ENCODE assay signal across 8 cellular contexts in the genomic region with DNA sequence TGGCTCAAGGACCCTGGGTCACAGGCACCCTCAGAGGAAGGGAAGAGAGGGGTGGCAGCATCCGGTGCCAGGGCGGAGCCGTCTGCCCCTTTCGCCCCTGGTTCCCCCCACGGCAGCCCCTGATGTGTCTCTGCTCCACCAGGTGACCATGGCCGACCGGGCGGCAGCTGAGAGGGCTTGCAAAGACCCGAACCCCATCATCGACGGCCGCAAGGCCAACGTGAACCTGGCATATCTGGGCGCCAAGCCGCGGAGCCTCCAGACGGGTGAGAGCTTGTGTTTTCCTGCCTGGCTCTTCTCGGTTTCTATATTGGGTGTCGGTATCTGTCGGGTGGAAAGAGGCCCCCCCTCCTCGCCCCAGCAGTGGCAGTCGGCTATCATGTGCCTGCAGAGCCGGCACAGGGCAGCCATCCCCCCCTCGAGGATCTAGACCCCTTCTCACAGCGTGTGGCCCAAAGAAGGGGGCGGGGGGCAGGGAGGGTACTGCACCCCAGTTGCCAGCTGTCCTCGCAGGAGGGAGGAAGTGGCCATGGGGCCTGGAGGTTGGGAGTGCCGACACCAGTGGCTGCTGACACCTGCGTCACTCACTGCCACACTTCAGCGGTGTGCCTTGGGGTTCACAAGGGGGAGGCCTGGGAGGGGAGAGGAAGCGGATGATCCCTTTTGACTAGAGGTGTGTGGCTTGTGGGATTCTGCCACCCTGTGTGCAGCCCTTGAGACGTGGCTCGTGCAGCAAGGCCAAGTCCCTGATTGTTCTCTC. TPM values are rescaled to one million over a fixed set of nuclear protein-coding genes. Genes with fewer than 3 reads are reported as not detected.
DNase-seq lines count a peak whose midpoint lies in the region; ATAC-seq, FAIRE-seq and TF ChIP-seq lines count a peak whose summit lies in the region.

No MANE protein-coding gene starts in this region.

- H3K4me1 ChIP-seq in CD8-positive, alpha-beta T cell (ENCODE audit: insufficient read depth, low read length): peaks cover 69% of the 10 kb centered on the region

- H3K9me3 ChIP-seq in CD8-positive, alpha-beta T cell (ENCODE audit: low read length): no peaks in the 10 kb centered on the region

- no peaks in the 10 kb centered on the region for H3K27me3 Mint-ChIP-seq in CD8-positive, alpha-beta T cell (ENCODE audit: low read depth)
- H3K27me3 Mint-ChIP-seq in effector memory CD8-positive, alpha-beta T cell: no peaks in the 10 kb centered on the region
- H3K27me3 Mint-ChIP-seq in natural killer cell (ENCODE audit: low read depth in 2 of 2): no peaks in the 10 kb centered on the region

- H3K36me3 Mint-ChIP-seq in CD8-positive, alpha-beta T cell: peaks cover 55% of the 10 kb centered on the region
- H3K36me3 Mint-ChIP-seq in effector memory CD8-positive, alpha-beta T cell (ENCODE audit: insufficient read depth): peaks cover 90% of the 10 kb centered on the region
- H3K36me3 Mint-ChIP-seq in natural killer cell: no peaks in the 10 kb centered on the region

- no peaks in the 10 kb centered on the region for H3K9me3 Mint-ChIP-seq in CD8-positive, alpha-beta T cell
- H3K9me3 Mint-ChIP-seq in effector memory CD8-positive, alpha-beta T cell: no peaks in the 10 kb centered on the region
- H3K9me3 Mint-ChIP-seq in natural killer cell: no peaks in the 10 kb centered on the region

- intact Hi-C loops in CD8-positive, alpha-beta T cell (cut with DNase I, micrococcal nuclease): loop anchor here (1.0 to 10.0 kb wide), 11 partner anchors 10 to 1862 kb away; a partner anchor contains a TSS
- intact Hi-C loops in natural killer cell (cut with micrococcal nuclease): loop anchor here (2.0 to 10.0 kb wide), 4 partner anchors 14 to 914 kb away; a partner anchor contains a TSS

- peak overlapping the region; percentile 97 for H3K27ac ChIP-seq in CD8-positive, alpha-beta T cell (ENCODE audit: low read depth, low read length)
- H3K27ac ChIP-seq in substantia nigra (ENCODE audit: low read depth, low read length, poor library complexity, severe bottlenecking): peak overlapping the region; percentile 70

- H3K36me3 ChIP-seq in CD8-positive, alpha-beta T cell (ENCODE audit: insufficient read depth, low read length): peaks cover 45% of the 10 kb centered on the region

- ATAC-seq in CD8-positive, alpha-beta T cell: peak; percentile 60
- peak; percentile 66 for ATAC-seq in effector memory CD8-positive, alpha-beta T cell (replicated peaks)
- peak; percentile 44 to 73 (median 71) for ATAC-seq in natural killer cell
- no peak for ATAC-seq in HG03135 (IDR thresholded peaks at IDR 0.05; ENCODE audit: unreplicated experiment)
- no peak for ATAC-seq in GM18505 (IDR thresholded peaks at IDR 0.05; ENCODE audit: unreplicated experiment)

- CTCF ChIA-PET in CD8-positive, alpha-beta T cell (lab: Charles Lee): interaction anchor here (0.9 to 7.0 kb wide), 7 partner anchors 10 to 1260 kb away, joined by 3 to 58 read pairs (median 3); no protein-coding TSS in a partner anchor

- no peaks in the 10 kb centered on the region for H3K27me3 ChIP-seq in CD8-positive, alpha-beta T cell (ENCODE audit: insufficient read depth, low read length)

- peak overlapping the region; percentile 99 for H3K4me3 Mint-ChIP-seq in CD8-positive, alpha-beta T cell
- peak overlapping the region; percentile 89 to 90 for H3K4me3 Mint-ChIP-seq in effector memory CD8-positive, alpha-beta T cell
- H3K4me3 Mint-ChIP-seq in natural killer cell: peak overlapping the region; percentile 95

- FAIRE-seq in HTR-8/SVneo (lab: Jason Lieb, UNC): peak; percentile 94

- DNase-seq in CD8-positive, alpha-beta T cell: peak; percentile 75 to 98 (median 86)
- DNase-seq in HTR-8/SVneo (ENCODE audit: insufficient read length, low spot score): no peak
- peak; percentile 75 to 78 for DNase-seq in activated CD4-positive, alpha-beta T cell treated with anti-CD3 and anti-CD28 coated beads, Interleukin-2, amount 50 U/mL, for 48 hours
- DNase-seq in effector memory CD8-positive, alpha-beta T cell: peak; percentile 89 to 92 (median 91)
- peak; percentile 85 for DNase-seq in natural killer cell
- DNase-seq in substantia nigra (lab: John Stamatoyannopoulos, UW): peak in 21 of 49 donors; percentile 19 to 67 (median 47)

- peaks cover 59% of the 10 kb centered on the region for H3K4me1 Mint-ChIP-seq in CD8-positive, alpha-beta T cell (ENCODE audit: low read depth)
- H3K4me1 Mint-ChIP-seq in effector memory CD8-positive, alpha-beta T cell (ENCODE audit: low read depth in 2 of 2): peaks cover 45 to 61% of the 10 kb centered on the region in 2 donors
- H3K4me1 Mint-ChIP-seq in natural killer cell: peaks cover 42 to 60% of the 10 kb centered on the region in 2 donors

- peak overlapping the region; percentile 98 for H3K27ac Mint-ChIP-seq in CD8-positive, alpha-beta T cell
- H3K27ac Mint-ChIP-seq in effector memory CD8-positive, alpha-beta T cell: peak overlapping the region; percentile 95 to 96
- H3K27ac Mint-ChIP-seq in natural killer cell: peak overlapping the region; percentile 92 to 95

- peak overlapping the region; percentile 98 for H3K4me3 ChIP-seq in CD8-positive, alpha-beta T cell (ENCODE audit: low read depth, low read length)

- TF ChIP-seq CTCF in CD8-positive, alpha-beta T cell (IDR thresholded peaks at IDR 0.05): no peak
- TF ChIP-seq CTCF in natural killer cell (IDR thresholded peaks at IDR 0.05): no peak

- POLR2A ChIA-PET in CD8-positive, alpha-beta T cell (lab: Charles Lee): interaction anchor here (0.6 to 3.0 kb wide), 18 partner anchors 9 to 1918 kb away, joined by 3 to 27 read pairs (median 4); a partner anchor contains a TSS

- TF ChIP-seq POLR2A in GM18505 (IDR thresholded peaks at IDR 0.05; ENCODE audit: borderline replicate concordance, extremely low read depth, insufficient read depth, insufficient read length): no peak

RNA-seq across cellular contexts. Expression of a gene that starts 1.5 kb away (rescaled TPM):
- total RNA-seq in CD8-positive, alpha-beta T cell: 100 to 1,000 TPM; 739 to 743 TPM
- total RNA-seq in natural killer cell: 100 to 1,000 TPM; 217 to 392 (median 264) TPM

RNA-seq across cellular contexts. Expression of a gene that starts 41.6 kb away (rescaled TPM):
- 10 to 100 TPM; 58.9 to 59.4 TPM for total RNA-seq in CD8-positive, alpha-beta T cell
- 10 to 100 TPM; 50.3 to 66.8 (median 52.5) TPM for total RNA-seq in natural killer cell

Comparison
In these comparisons a context has a peak if more than half of its experiments do, and no peak if none do; other contexts are left out.
1. ATAC-seq: peak in CD8-positive, alpha-beta T cell (single experiment), effector memory CD8-positive, alpha-beta T cell (single experiment) and natural killer cell (3 of 3); none in HG03135 (single experiment) and GM18505 (single experiment).
2. Peak in every context shown above with its lines, with median percentiles within 50 percentile points of each other: H3K27ac Mint-ChIP-seq and H3K4me3 Mint-ChIP-seq.